Comparison of ENCODE assay signal across 13 cellular contexts in genomic region chr2:106144621-106145331, GRCh38. TPM values are rescaled to one million over a fixed set of nuclear protein-coding genes. Genes with fewer than 3 reads are reported as not detected.
DNase-seq lines count a peak whose midpoint lies in the region; ATAC-seq lines count a peak whose summit lies in the region.
"Had no signal": no experiment of that assay in that cellular context is flagged by ENCODE, and none has a peak within 500 bp of the region (broad histone marks: within the 10 kb centered on the region; RNA-seq: fewer than 3 reads in every experiment).

No MANE protein-coding gene starts in this region.

- no peaks in the 10 kb centered on the region for H3K9me3 ChIP-seq in CD8-positive, alpha-beta memory T cell (ENCODE audit: low read length)

- H3K9me3 Mint-ChIP-seq in CD8-positive, alpha-beta memory T cell: no peaks in the 10 kb centered on the region
- peaks cover 0 to 2% (median 0%) of the 10 kb centered on the region in 3 donors for H3K9me3 Mint-ChIP-seq in IgD-negative memory B cell
- H3K9me3 Mint-ChIP-seq in memory B cell: no peaks in the 10 kb centered on the region
- H3K9me3 Mint-ChIP-seq: CD14-positive monocyte, HFFc6 had no signal

- H3K27ac Mint-ChIP-seq in CD8-positive, alpha-beta memory T cell: peak overlapping the region; percentile 84 to 94 (median 91)
- H3K27ac Mint-ChIP-seq in IgD-negative memory B cell (peak overlapping the region in 2 of 3 donors; percentile 50 to 61), memory B cell (peak overlapping the region; percentile 15)
- H3K27ac Mint-ChIP-seq: HFFc6 had no signal

- POLR2A ChIA-PET in CD8-positive, alpha-beta memory T cell (lab: Charles Lee): interaction anchor here (1.8 kb wide), 1 partner anchor 16 kb away, joined by 6 read pairs; no protein-coding TSS in a partner anchor

- peaks cover 21 to 70% (median 26%) of the 10 kb centered on the region in 3 donors for H3K36me3 Mint-ChIP-seq in CD8-positive, alpha-beta memory T cell
- H3K36me3 Mint-ChIP-seq in IgD-negative memory B cell (peaks cover 31% of the 10 kb centered on the region), memory B cell (peaks cover 38% of the 10 kb centered on the region)

- H3K27ac ChIP-seq in CD8-positive, alpha-beta memory T cell (ENCODE audit: low read depth, low read length): no peak overlapping the region
- H3K27ac ChIP-seq: WERI-Rb-1 had no signal

- H3K36me3 ChIP-seq in CD8-positive, alpha-beta memory T cell (ENCODE audit: insufficient read depth, low read length): peaks cover 11% of the 10 kb centered on the region

- CTCF ChIA-PET in CD8-positive, alpha-beta memory T cell (lab: Charles Lee): interaction anchor here (1.2 to 1.5 kb wide), 2 partner anchors 15 to 46 kb away, joined by 3 read pairs; no protein-coding TSS in a partner anchor

- H3K27me3 Mint-ChIP-seq in CD8-positive, alpha-beta memory T cell: no peaks in the 10 kb centered on the region
- H3K27me3 Mint-ChIP-seq in IgD-negative memory B cell: no peaks in the 10 kb centered on the region
- H3K27me3 Mint-ChIP-seq in memory B cell: no peaks in the 10 kb centered on the region

- H3K4me1 ChIP-seq in CD8-positive, alpha-beta memory T cell (ENCODE audit: insufficient read depth, low read length): peaks cover 33% of the 10 kb centered on the region

- H3K27me3 ChIP-seq in CD8-positive, alpha-beta memory T cell (ENCODE audit: insufficient read depth, low read length, poor library complexity, severe bottlenecking): no peaks in the 10 kb centered on the region

- DNase-seq in CD8-positive, alpha-beta memory T cell: peak in 4 of 5 donors; percentile 30 to 69 (median 51)
- peak; percentile 56 to 61 for DNase-seq in activated T-cell treated with anti-CD3 and anti-CD28 coated beads, Interleukin-2, amount 50 U/mL, for 48 hours
- DNase-seq in memory B cell (ENCODE audit: low spot score in 2 of 2) (no peak), putamen (ENCODE audit: low spot score) (no peak), NCI-H446 (lab: John Stamatoyannopoulos, UW) (no peak)
- DNase-seq: erythroblast, HFFc6, retina had no signal

- peaks cover 66 to 87% (median 82%) of the 10 kb centered on the region in 3 donors for H3K4me1 Mint-ChIP-seq in CD8-positive, alpha-beta memory T cell
- H3K4me1 Mint-ChIP-seq in IgD-negative memory B cell (peaks cover 12 to 37% (median 31%) of the 10 kb centered on the region in 3 donors), memory B cell (peaks cover 23% of the 10 kb centered on the region)

- ATAC-seq in memory B cell (ENCODE audit: low read depth) (peak; percentile 61), GM18907 (IDR thresholded peaks at IDR 0.05; ENCODE audit: unreplicated experiment) (no peak), HG03196 (IDR thresholded peaks at IDR 0.05; ENCODE audit: unreplicated experiment) (no peak)

- H3K4me3 Mint-ChIP-seq in CD8-positive, alpha-beta memory T cell: peak overlapping the region; percentile 49 to 77 (median 69)
- H3K4me3 Mint-ChIP-seq in IgD-negative memory B cell: peak overlapping the region in 1 of 4 donors; percentile 25
- peak overlapping the region; percentile 12 for H3K4me3 Mint-ChIP-seq in memory B cell
- H3K4me3 Mint-ChIP-seq: CD14-positive monocyte, HFFc6 had no signal

- no peak overlapping the region for H3K4me3 ChIP-seq in CD8-positive, alpha-beta memory T cell (ENCODE audit: low read length)

RNA-seq across cellular contexts. Expression of gene UXS1, which starts 49.3 kb away (rescaled TPM):
- 10 to 100 TPM; 47.2 to 51.6 TPM for total RNA-seq in CD8-positive, alpha-beta memory T cell
- 76.1 TPM for polyA plus RNA-seq in CD8-positive, alpha-beta memory T cell
- 19.7 TPM for polyA plus RNA-seq in IgD-negative memory B cell

Comparison
In these comparisons a context has a peak if more than half of its experiments do, and no peak if none do; other contexts are left out.
1. DNase-seq: peak in CD8-positive, alpha-beta memory T cell (4 of 5) and activated T-cell treated with anti-CD3 and anti-CD28 coated beads, Interleukin-2, amount 50 U/mL, for 48 hours (2 of 2); none in memory B cell (0 of 2), putamen (single experiment) and NCI-H446 (0 of 2).
2. H3K27ac Mint-ChIP-seq: peak in every context shown above with its lines; median percentile 91 in CD8-positive, alpha-beta memory T cell; 56 in IgD-negative memory B cell; 15 in memory B cell.